In the genomic region with DNA sequence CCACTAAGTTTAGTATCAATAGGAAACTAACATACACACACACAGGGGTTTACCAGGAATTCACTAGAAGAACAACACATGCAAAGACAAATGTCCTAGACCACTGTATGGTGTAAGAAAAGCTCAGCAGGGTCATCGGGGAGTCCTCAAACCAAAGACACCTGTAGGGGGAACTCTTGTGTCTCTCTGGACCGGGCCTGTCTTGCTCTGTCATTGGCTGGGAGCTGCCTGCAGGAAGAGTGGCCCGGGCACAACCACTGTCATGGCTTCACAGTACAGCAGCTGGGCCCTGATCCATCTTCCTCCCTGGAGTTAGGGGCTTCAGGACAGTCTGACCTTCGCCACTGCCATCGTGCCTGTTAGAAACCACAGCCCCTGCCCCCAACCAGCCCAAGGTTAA, we compare ENCODE assay signal across 23 cellular contexts.
DNase-seq lines count a peak whose midpoint lies in the region; ATAC-seq, FAIRE-seq and TF ChIP-seq lines count a peak whose summit lies in the region.
"Had no signal": no experiment of that assay in that cellular context is flagged by ENCODE, and none has a peak within 500 bp of the region (broad histone marks: within the 10 kb centered on the region; RNA-seq: fewer than 3 reads in every experiment).

No MANE protein-coding gene starts in this region.

- SMC1A ChIA-PET in GM12878 (lab: Charles Lee; ENCODE audit: uncharacterized antibody, unreplicated experiment), result no interaction called here

- H3K4me2 ChIP-seq in GM12878 (ENCODE audit: control insufficient read depth, insufficient read depth) (no peak overlapping the region), HepG2 (ENCODE audit: low read depth, low read length) (0 out of 2 replicates have a peak overlapping the region, but pooled peaks have one; percentile 10)

- DNase-seq in ELF-1 (ENCODE audit: low read depth, low spot score) (peak; percentile 48), HK-2 (ENCODE audit: unreplicated experiment) (peak; percentile 1), GM12878 (ENCODE audit: low read depth, low spot score) (no peak), HepG2 (ENCODE audit: low spot score) (no peak), posterior vena cava (ENCODE audit: low spot score) (no peak), coronary artery (ENCODE audit: low spot score) (no peak), GM19238 (ENCODE audit: insufficient read length, low spot score) (no peak)
- no peak for DNase-seq in activated CD8-positive, alpha-beta memory T cell treated with anti-CD3 and anti-CD28 coated beads for 24 hours
- DNase-seq: activated naive CD4-positive, alpha-beta T cell treated with Interleukin-2 at 50 U/mL for 16 hours; activated T-cell treated with anti-CD3 and anti-CD28 coated beads, Interleukin-2, amount 50 U/mL, for 4 hours; C1 segment of cervical spinal cord; dermis blood vessel endothelial cell; heart left ventricle; MM.1S; mucosa of descending colon; NCI-H1694; stimulated activated CD8-positive, alpha-beta memory T cell treated with anti-CD3 and anti-CD28 coated beads, Interleukin-4, amount 100 ng/mL, for 48 hours; T-helper 9 cell; upper lobe of left lung had no signal

- H3K27me3 ChIP-seq in GM12878 (replicated peaks in 1 of 2; ENCODE audit: control insufficient read depth in 2 of 2, insufficient read depth in 2 of 2, low read length in 1 of 2), result no peaks in the 10 kb centered on the region
- H3K27me3 ChIP-seq in HepG2 (ENCODE audit: control insufficient read depth in 1 of 2, insufficient read depth in 2 of 2, low read length in 2 of 2), result no peaks in the 10 kb centered on the region
- H3K27me3 ChIP-seq: heart left ventricle, upper lobe of left lung had no signal

- H3K79me2 ChIP-seq in GM12878 (ENCODE audit: control insufficient read depth, insufficient read depth, low read length) (no peaks in the 10 kb centered on the region), HepG2 (ENCODE audit: insufficient read depth, low read length) (no peaks in the 10 kb centered on the region)

- intact Hi-C loops in GM12878 (cut with micrococcal nuclease; ENCODE audit: unreplicated experiment), result no loop called here
- intact Hi-C loops in HepG2 (cut with micrococcal nuclease; ENCODE audit: unreplicated experiment), result no loop called here
- intact Hi-C loops in posterior vena cava (cut with DNase I), result no loop called here

- TF ChIP-seq CTCF in GM12878 (IDR thresholded peaks at IDR 0.05 in 2 of 3, conservative IDR thresholded peaks at IDR 0.05 in 1 of 3; ENCODE audit: control insufficient read depth in 2 of 3, extremely low read depth in 1 of 3, insufficient read depth in 1 of 3, low read depth in 3 of 3, low read length in 3 of 3), result peak in 1 of 3 experiments; percentile 8; a peak in 1 of 6 replicates
- TF ChIP-seq CTCF in HepG2 (CRISPR knock-in tag; IDR thresholded peaks at IDR 0.05), result peak; percentile 60
- TF ChIP-seq CTCF in coronary artery (IDR thresholded peaks at IDR 0.05), result no peak

- H2AFZ ChIP-seq in GM12878 (ENCODE audit: control insufficient read depth, low read depth, low read length), result no peak overlapping the region
- no peak overlapping the region for H2AFZ ChIP-seq in HepG2 (ENCODE audit: low read length)

- H3K4me3 ChIP-seq in GM12878, result no peak overlapping the region
- no peak overlapping the region for H3K4me3 ChIP-seq in HepG2 (replicated peaks in 1 of 3; ENCODE audit: insufficient read depth in 1 of 3, low read depth in 2 of 3, low read length in 3 of 3)
- H3K4me3 ChIP-seq in coronary artery, result no peak overlapping the region
- H3K4me3 ChIP-seq: heart left ventricle, mucosa of descending colon, prostate gland, upper lobe of left lung had no signal

- POLR2A ChIA-PET in GM12878 (lab: Charles Lee), result no interaction called here
- POLR2A ChIA-PET in HepG2 (lab: Yijun Ruan, JAX), result interaction anchor here (1.2 kb wide), 1 partner anchor 12 kb away, joined by 17 read pairs; no protein-coding TSS in a partner anchor

- no peaks in the 10 kb centered on the region for H3K36me3 ChIP-seq in GM12878 (ENCODE audit: control insufficient read depth in 2 of 2, insufficient read depth in 2 of 2, low read length in 1 of 2)
- H3K36me3 ChIP-seq in HepG2 (replicated peaks in 1 of 2; ENCODE audit: control insufficient read depth in 1 of 2, insufficient read depth in 2 of 2, low read length in 2 of 2), result no peaks in the 10 kb centered on the region
- H3K36me3 ChIP-seq: heart left ventricle, prostate gland, upper lobe of left lung had no signal

- RAD21 ChIA-PET in GM12878 (lab: Charles Lee; ENCODE audit: unreplicated experiment), result no interaction called here

- H3K27ac ChIP-seq in GM12878 (ENCODE audit: control insufficient read depth, insufficient read depth) (no peak overlapping the region), HepG2 (ENCODE audit: extremely low read length, insufficient read depth, low read length) (no peak overlapping the region), coronary artery (no peak overlapping the region)
- H3K27ac ChIP-seq: heart left ventricle, prostate gland, RWPE1, upper lobe of left lung had no signal

- H3K4me1 ChIP-seq in GM12878 (ENCODE audit: control insufficient read depth, insufficient read depth, low read length) (no peaks in the 10 kb centered on the region), HepG2 (ENCODE audit: insufficient read depth, low read length) (no peaks in the 10 kb centered on the region)
- H3K4me1 ChIP-seq: heart left ventricle, prostate gland, upper lobe of left lung had no signal

- no peak for TF ChIP-seq EP300 in GM12878 (IDR thresholded peaks at IDR 0.05; ENCODE audit: borderline replicate concordance in 1 of 2, control insufficient read depth in 1 of 2, low read depth in 2 of 2, low read length in 2 of 2)
- no peak for TF ChIP-seq EP300 in HepG2 (IDR thresholded peaks at IDR 0.05; ENCODE audit: low read depth in 2 of 2, low read length in 2 of 2)
- no peak for TF ChIP-seq EP300 in HepG2 (CRISPR knock-in tag; IDR thresholded peaks at IDR 0.05; ENCODE audit: borderline replicate concordance)

- no peak overlapping the region for H3K9ac ChIP-seq in GM12878 (ENCODE audit: control insufficient read depth, insufficient read depth, low read length)
- no peak overlapping the region for H3K9ac ChIP-seq in HepG2 (ENCODE audit: insufficient read depth, low read depth, low read length)

- ATAC-seq in GM12878 (peak; percentile 61), HepG2 (peak; percentile 92)
- ATAC-seq: activated T-cell treated with anti-CD3 and anti-CD28 coated beads, Interleukin-2, amount 50 U/mL, for 4 hours; heart left ventricle; mucosa of descending colon had no signal

- H3K9me3 ChIP-seq in GM12878 (replicated peaks; ENCODE audit: control insufficient read depth, insufficient read depth, low read length) (no peaks in the 10 kb centered on the region), HepG2 (ENCODE audit: low read length) (no peaks in the 10 kb centered on the region)
- H3K9me3 ChIP-seq: heart left ventricle, mucosa of descending colon, prostate gland, upper lobe of left lung had no signal

- CTCF ChIA-PET in GM12878 (lab: Yijun Ruan, JAX), result interaction anchor here (0.6 to 1.3 kb wide), 3 partner anchors 84 to 547 kb away, joined by 3 to 5 read pairs (median 4); no protein-coding TSS in a partner anchor
- CTCF ChIA-PET in HepG2 (lab: Yijun Ruan, JAX; ENCODE audit: low intra/inter-chr PET ratio, low total read pairs), result no interaction called here

- TF ChIP-seq RAD21 in GM12878 (IDR thresholded peaks at IDR 0.05; ENCODE audit: insufficient read depth, low read depth, low read length) (no peak), HepG2 (CRISPR knock-in tag; IDR thresholded peaks at IDR 0.05) (no peak)

- in situ Hi-C loops in GM12878 (cut with MboI) (no loop called here), HepG2 (cut with HindIII; ENCODE audit: extremely low pct_ligation_motif_present, low pct_unique_long_range_greater_than_20kb) (no loop called here)

- FAIRE-seq in GM12878 (lab: Jason Lieb, UNC) (no peak), HepG2 (lab: Jason Lieb, UNC) (no peak)
- FAIRE-seq: D721Med, islet of Langerhans had no signal

- BruUV-seq in GM12878 (replicated peaks; lab: Mats Ljungman, UMichigan) (no TSS peak), HepG2 (replicated peaks; lab: Mats Ljungman, UMichigan) (no TSS peak)

- WGBS in GM12878 (ENCODE audit: insufficient coverage, insufficient replicate concordance, low lambda C conversion rate, missing lambda C conversion rate), result 4% methylated on average over 5 of the region's 5 CpGs
- 19% methylated on average over 2 of the region's 5 CpGs for WGBS in HepG2 (ENCODE audit: low lambda C conversion rate)

- no peak for TF ChIP-seq POLR2A in GM12878 (IDR thresholded peaks at IDR 0.05; ENCODE audit: low read depth, low read length)
- no peak for TF ChIP-seq POLR2A in HepG2 (IDR thresholded peaks at IDR 0.05; ENCODE audit: insufficient read depth in 1 of 2, low read depth in 2 of 2, low read length in 2 of 2)

- H4K20me1 ChIP-seq in GM12878 (ENCODE audit: control insufficient read depth, insufficient read depth), result no peaks in the 10 kb centered on the region
- H4K20me1 ChIP-seq in HepG2 (ENCODE audit: insufficient read depth, low read length), result no peaks in the 10 kb centered on the region

TF ChIP-seq in HepG2, 621 proteins besides CTCF, POLR2A, EP300 and RAD21 (continues in another document):
- TF ChIP-seq ZNF160 (CRISPR knock-in tag; IDR thresholded peaks at IDR 0.05), result no peak
- TF ChIP-seq, protein P1, sequence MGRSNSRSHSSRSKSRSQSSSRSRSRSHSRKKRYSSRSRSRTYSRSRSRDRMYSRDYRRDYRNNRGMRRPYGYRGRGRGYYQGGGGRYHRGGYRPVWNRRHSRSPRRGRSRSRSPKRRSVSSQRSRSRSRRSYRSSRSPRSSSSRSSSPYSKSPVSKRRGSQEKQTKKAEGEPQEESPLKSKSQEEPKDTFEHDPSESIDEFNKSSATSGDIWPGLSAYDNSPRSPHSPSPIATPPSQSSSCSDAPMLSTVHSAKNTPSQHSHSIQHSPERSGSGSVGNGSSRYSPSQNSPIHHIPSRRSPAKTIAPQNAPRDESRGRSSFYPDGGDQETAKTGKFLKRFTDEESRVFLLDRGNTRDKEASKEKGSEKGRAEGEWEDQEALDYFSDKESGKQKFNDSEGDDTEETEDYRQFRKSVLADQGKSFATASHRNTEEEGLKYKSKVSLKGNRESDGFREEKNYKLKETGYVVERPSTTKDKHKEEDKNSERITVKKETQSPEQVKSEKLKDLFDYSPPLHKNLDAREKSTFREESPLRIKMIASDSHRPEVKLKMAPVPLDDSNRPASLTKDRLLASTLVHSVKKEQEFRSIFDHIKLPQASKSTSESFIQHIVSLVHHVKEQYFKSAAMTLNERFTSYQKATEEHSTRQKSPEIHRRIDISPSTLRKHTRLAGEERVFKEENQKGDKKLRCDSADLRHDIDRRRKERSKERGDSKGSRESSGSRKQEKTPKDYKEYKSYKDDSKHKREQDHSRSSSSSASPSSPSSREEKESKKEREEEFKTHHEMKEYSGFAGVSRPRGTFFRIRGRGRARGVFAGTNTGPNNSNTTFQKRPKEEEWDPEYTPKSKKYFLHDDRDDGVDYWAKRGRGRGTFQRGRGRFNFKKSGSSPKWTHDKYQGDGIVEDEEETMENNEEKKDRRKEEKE (IDR thresholded peaks at IDR 0.05), result no peak

Comparison
In these comparisons a context has a peak if more than half of its experiments do, and no peak if none do; other contexts are left out.
1. DNase-seq: peak in ELF-1 (single experiment) and HK-2 (single experiment); none in GM12878 (single experiment), HepG2 (single experiment), posterior vena cava (single experiment), coronary artery (single experiment), activated CD8-positive, alpha-beta memory T cell treated with anti-CD3 and anti-CD28 coated beads for 24 hours (single experiment) and GM19238 (single experiment).